Comparison of ENCODE assay signal across 12 cellular contexts in the genomic region with DNA sequence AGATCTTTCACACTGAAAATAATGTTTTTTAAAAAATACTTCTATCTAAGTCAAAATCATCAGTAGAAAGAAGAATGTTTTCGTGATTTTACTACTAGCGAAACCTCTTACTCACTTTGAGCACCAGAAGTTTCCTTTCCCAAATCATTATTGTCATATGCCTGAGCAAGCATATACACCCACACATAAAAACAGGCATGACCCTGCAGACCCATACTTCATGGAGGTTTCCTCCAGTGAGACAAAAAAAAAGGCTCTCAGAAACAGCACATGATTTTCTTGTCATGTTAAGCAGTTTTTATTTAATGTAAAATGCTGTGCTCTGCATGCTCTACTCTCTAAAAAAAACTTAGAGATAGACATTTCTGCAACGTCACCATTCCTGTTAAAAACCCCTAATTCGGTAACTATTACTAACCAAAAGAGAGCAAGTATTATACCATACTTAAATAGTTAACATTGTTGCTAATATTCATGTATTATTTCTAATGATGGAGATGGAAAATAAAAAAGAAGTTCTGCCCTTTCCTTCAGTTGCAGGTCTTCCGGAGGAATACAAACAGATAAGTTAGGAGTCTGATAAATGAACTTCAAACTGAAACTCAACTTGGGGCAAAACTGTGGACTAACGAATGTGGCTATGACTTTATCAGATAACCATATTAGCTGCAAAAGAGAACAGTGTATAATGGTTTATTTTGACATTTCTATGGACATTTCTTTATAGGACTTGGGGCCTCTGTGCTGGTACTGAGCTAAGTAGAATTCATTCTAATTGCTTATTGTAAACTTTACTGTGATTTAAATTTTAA. TPM values are rescaled to one million over a fixed set of nuclear protein-coding genes. Genes with fewer than 3 reads are reported as not detected.
A peak's percentile ranks its signal among the peaks of the same experiment; 100 is the strongest.
DNase-seq lines count a peak whose midpoint lies in the region; ATAC-seq and TF ChIP-seq lines count a peak whose summit lies in the region.
"Had no signal": no experiment of that assay in that cellular context is flagged by ENCODE, and none has a peak within 500 bp of the region (broad histone marks: within the 10 kb centered on the region; RNA-seq: fewer than 3 reads in every experiment).

No MANE protein-coding gene starts in this region.

- TF ChIP-seq CTCF in activated CD8-positive, alpha-beta T cell treated with anti-CD3 and anti-CD28 coated beads for 36 hours (IDR thresholded peaks at IDR 0.05) = no peak
- no peak for TF ChIP-seq CTCF in hepatocyte (IDR thresholded peaks at IDR 0.05; ENCODE audit: poor library complexity)

- peaks cover 32% of the 10 kb centered on the region for H3K4me1 Mint-ChIP-seq in activated CD8-positive, alpha-beta T cell treated with anti-CD3 and anti-CD28 coated beads for 36 hours (ENCODE audit: low read depth)
- H3K4me1 Mint-ChIP-seq in stimulated activated naive CD8-positive, alpha-beta T cell treated with anti-CD3 and anti-CD28 coated beads, Interleukin-15, Interleukin-2, amounts not matched to agents 100 ng/mL and 50 ng/mL, for 24 hours (ENCODE audit: low read depth) = peaks cover 30% of the 10 kb centered on the region
- H3K4me1 Mint-ChIP-seq: neural crest cell had no signal

- POLR2A ChIA-PET in activated CD8-positive, alpha-beta T cell treated with anti-CD3 and anti-CD28 coated beads for 36 hours (lab: Charles Lee) = interaction anchor here (0.6 kb wide), 1 partner anchor 786 kb away, joined by 3 read pairs; no protein-coding TSS in a partner anchor

- H3K9me2 ChIP-seq in hepatocyte (replicated peaks; ENCODE audit: insufficient read depth) = no peaks in the 10 kb centered on the region

- ATAC-seq in HG02763 (IDR thresholded peaks at IDR 0.05; ENCODE audit: unreplicated experiment) = peak; percentile 58
- ATAC-seq in activated CD8-positive, alpha-beta T cell treated with anti-CD3 and anti-CD28 coated beads for 36 hours = peak; percentile 75
- no peak for ATAC-seq in HG03139 (IDR thresholded peaks at IDR 0.05; ENCODE audit: unreplicated experiment)
- ATAC-seq: WTC11 had no signal

- no peak overlapping the region for H2AFZ ChIP-seq in hepatocyte

- H4K20me1 ChIP-seq in hepatocyte (ENCODE audit: insufficient read depth, poor library complexity, severe bottlenecking) = no peaks in the 10 kb centered on the region

- no peaks in the 10 kb centered on the region for H3K4me1 ChIP-seq in hepatocyte (ENCODE audit: insufficient read depth)

- H3K4me2 ChIP-seq in hepatocyte = no peak overlapping the region

- H3K27ac Mint-ChIP-seq in activated CD8-positive, alpha-beta T cell treated with anti-CD3 and anti-CD28 coated beads for 36 hours = peak overlapping the region; percentile 46
- no peak overlapping the region for H3K27ac Mint-ChIP-seq in stimulated activated naive CD8-positive, alpha-beta T cell treated with anti-CD3 and anti-CD28 coated beads, Interleukin-15, Interleukin-2, amounts not matched to agents 100 ng/mL and 50 ng/mL, for 24 hours
- H3K27ac Mint-ChIP-seq: WTC11 had no signal

- WGBS in hepatocyte (ENCODE audit: low lambda C conversion rate, missing lambda C conversion rate) = 76% methylated on average over 6 of the region's 6 CpGs

- peaks cover 35% of the 10 kb centered on the region for H3K36me3 Mint-ChIP-seq in activated CD8-positive, alpha-beta T cell treated with anti-CD3 and anti-CD28 coated beads for 36 hours (ENCODE audit: low read depth)
- peaks cover 31% of the 10 kb centered on the region for H3K36me3 Mint-ChIP-seq in stimulated activated naive CD8-positive, alpha-beta T cell treated with anti-CD3 and anti-CD28 coated beads, Interleukin-15, Interleukin-2, amounts not matched to agents 100 ng/mL and 50 ng/mL, for 24 hours (ENCODE audit: low read depth)

- no peaks in the 10 kb centered on the region for H3K79me2 ChIP-seq in hepatocyte

- H3K27ac ChIP-seq in hepatocyte = no peak overlapping the region

- CTCF ChIA-PET in activated CD8-positive, alpha-beta T cell treated with anti-CD3 and anti-CD28 coated beads for 36 hours (lab: Charles Lee) = interaction anchor here (1.4 kb wide), 1 partner anchor 21 kb away, joined by 3 read pairs; no protein-coding TSS in a partner anchor

- H3K4me3 Mint-ChIP-seq in activated CD8-positive, alpha-beta T cell treated with anti-CD3 and anti-CD28 coated beads for 36 hours = peak overlapping the region; percentile 62
- H3K4me3 Mint-ChIP-seq in stimulated activated naive CD8-positive, alpha-beta T cell treated with anti-CD3 and anti-CD28 coated beads, Interleukin-15, Interleukin-2, amounts not matched to agents 100 ng/mL and 50 ng/mL, for 24 hours = peak overlapping the region; percentile 74
- H3K4me3 Mint-ChIP-seq: neural crest cell, WTC11 had no signal

- no peaks in the 10 kb centered on the region for H3K27me3 Mint-ChIP-seq in activated CD8-positive, alpha-beta T cell treated with anti-CD3 and anti-CD28 coated beads for 36 hours
- no peaks in the 10 kb centered on the region for H3K27me3 Mint-ChIP-seq in stimulated activated naive CD8-positive, alpha-beta T cell treated with anti-CD3 and anti-CD28 coated beads, Interleukin-15, Interleukin-2, amounts not matched to agents 100 ng/mL and 50 ng/mL, for 24 hours

- H3K9me3 Mint-ChIP-seq in activated CD8-positive, alpha-beta T cell treated with anti-CD3 and anti-CD28 coated beads for 36 hours = peaks cover 33% of the 10 kb centered on the region
- peaks cover 22% of the 10 kb centered on the region for H3K9me3 Mint-ChIP-seq in stimulated activated naive CD8-positive, alpha-beta T cell treated with anti-CD3 and anti-CD28 coated beads, Interleukin-15, Interleukin-2, amounts not matched to agents 100 ng/mL and 50 ng/mL, for 24 hours

- no peaks in the 10 kb centered on the region for H3K36me3 ChIP-seq in hepatocyte (replicated peaks; ENCODE audit: insufficient read depth, low read depth)

- intact Hi-C loops in activated CD8-positive, alpha-beta T cell treated with anti-CD3 and anti-CD28 coated beads for 36 hours (cut with micrococcal nuclease) = no loop called here

- H3K27me3 ChIP-seq in hepatocyte = no peaks in the 10 kb centered on the region

- H3K4me3 ChIP-seq in hepatocyte = no peak overlapping the region

- peak; percentile 16 for DNase-seq in activated naive CD4-positive, alpha-beta T cell treated with Interleukin-2 at 50 U/mL for 16 hours
- no peak for DNase-seq in activated naive CD4-positive, alpha-beta T cell (lab: John Stamatoyannopoulos, UW)
- peak; percentile 26 for DNase-seq in activated CD8-positive, alpha-beta T cell treated with anti-CD3 and anti-CD28 coated beads for 36 hours
- no peak for DNase-seq in NCI-H2196 treated with DMSO at 0.1 percent for 48 hours (lab: John Stamatoyannopoulos, UW; ENCODE audit: unreplicated experiment)
- no peak for DNase-seq in hepatocyte (ENCODE audit: low spot score)
- DNase-seq: NCI-H524 treated with DMSO at 0.1 percent for 48 hours had no signal

- H3K9me3 ChIP-seq in hepatocyte (ENCODE audit: low read depth) = no peaks in the 10 kb centered on the region

RNA-seq across cellular contexts. Expression of gene CD200R1, which starts 15.9 kb away (rescaled TPM):
- total RNA-seq in activated CD8-positive, alpha-beta T cell treated with anti-CD3 and anti-CD28 coated beads for 36 hours = 1 to 10 TPM; 1.4 to 1.8 TPM
- total RNA-seq in hepatocyte = 0.20 and 0.93 TPM in 2 replicates
- polyA plus RNA-seq in hepatocyte = 0.45 TPM in 1 of 2 replicates, not detected in the other
- total RNA-seq: chondrocyte, neural crest cell, WTC11 had no signal

RNA-seq across cellular contexts. Expression of gene GTPBP8, which starts 31.8 kb away (rescaled TPM):
- total RNA-seq in activated CD8-positive, alpha-beta T cell treated with anti-CD3 and anti-CD28 coated beads for 36 hours = 10 to 100 TPM; 24.7 to 28.0 TPM
- 19.1 and 21.5 TPM in 2 replicates for total RNA-seq in hepatocyte
- 9.0 and 11.8 TPM in 2 replicates for polyA plus RNA-seq in hepatocyte

Comparison
In these comparisons a context has a peak if more than half of its experiments do, and no peak if none do; other contexts are left out.
1. DNase-seq: peak in activated naive CD4-positive, alpha-beta T cell treated with Interleukin-2 at 50 U/mL for 16 hours (single experiment) and activated CD8-positive, alpha-beta T cell treated with anti-CD3 and anti-CD28 coated beads for 36 hours (single experiment); none in activated naive CD4-positive, alpha-beta T cell (0 of 4), NCI-H2196 treated with DMSO at 0.1 percent for 48 hours (single experiment) and hepatocyte (single experiment).